ENCODE assay signal across 8 cellular contexts in the genomic region with DNA sequence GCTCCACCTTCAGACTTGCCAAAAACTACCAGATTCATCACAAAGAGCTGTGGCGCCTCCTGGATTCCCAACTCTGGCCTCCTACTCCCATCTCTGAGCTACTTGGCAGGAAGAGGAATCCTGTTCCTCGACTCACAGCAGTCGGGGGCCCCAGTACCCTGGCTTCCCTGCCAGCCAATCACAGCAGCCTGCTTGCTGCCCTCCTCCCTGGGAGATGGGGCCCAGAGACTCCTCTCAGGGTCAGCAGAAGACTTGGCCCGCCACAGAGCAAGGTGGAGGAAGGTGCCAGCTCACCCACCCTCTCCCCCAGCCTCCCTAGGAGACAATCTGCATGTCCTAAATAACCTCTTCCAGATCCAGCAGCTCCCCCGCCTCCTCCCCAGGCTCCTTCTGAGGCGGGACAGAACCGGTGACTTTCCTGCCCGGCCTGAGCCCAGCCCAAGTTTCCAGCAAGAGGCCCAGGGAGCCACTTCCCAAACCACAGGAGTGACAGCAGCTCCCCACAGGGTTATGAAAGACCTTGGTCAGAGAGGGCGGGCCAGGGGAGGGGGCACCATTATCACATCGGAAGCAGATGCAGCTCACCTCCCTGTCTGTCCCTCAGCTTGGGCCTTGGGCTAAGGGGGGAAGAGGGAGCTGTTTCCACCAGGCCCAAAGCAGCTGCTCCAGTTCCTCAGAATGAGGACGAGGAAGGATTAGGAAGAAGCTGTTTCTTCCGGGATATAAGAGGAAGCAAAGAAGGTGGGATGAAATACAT. TPM values are rescaled to one million over a fixed set of nuclear protein-coding genes. Genes with fewer than 3 reads are reported as not detected.
DNase-seq lines count a peak whose midpoint lies in the region; FAIRE-seq and TF ChIP-seq lines count a peak whose summit lies in the region.

No MANE protein-coding gene starts in this region.

- WGBS in H9 (ENCODE audit: extremely low coverage, insufficient read length, low lambda C conversion rate): no CpG with 5 or more reads among the region's 12 CpGs

- TF ChIP-seq CTCF in H9 (conservative IDR thresholded peaks at IDR 0.05): no peak
- TF ChIP-seq CTCF in uterus (IDR thresholded peaks at IDR 0.05): no peak

- peaks cover 5% of the 10 kb centered on the region for H3K27me3 Mint-ChIP-seq in H9 (ENCODE audit: low read depth)
- no peaks in the 10 kb centered on the region for H3K27me3 Mint-ChIP-seq in dendritic cell treated with granulocyte-macrophage colony-stimulating factor and Interleukin-4, amounts not matched to agents 40 ng/mL and 50 ng/mL, for 4 days

- peak overlapping the region; percentile 95 for H3K4me3 ChIP-seq in SK-N-MC
- H3K4me3 ChIP-seq in mononuclear cell (ENCODE audit: low read length): peak overlapping the region; percentile 92
- no peak overlapping the region for H3K4me3 ChIP-seq in uterus

- peaks cover 8 to 26% (median 18%) of the 10 kb centered on the region in 3 experiments for H3K36me3 Mint-ChIP-seq in H9 (ENCODE audit: insufficient read depth in 1 of 3, low read depth in 3 of 3)
- H3K36me3 Mint-ChIP-seq in dendritic cell treated with granulocyte-macrophage colony-stimulating factor and Interleukin-4, amounts not matched to agents 40 ng/mL and 50 ng/mL, for 4 days (ENCODE audit: low read depth): peaks cover 62% of the 10 kb centered on the region

- peaks cover 7% of the 10 kb centered on the region for H3K23me2 ChIP-seq in H9 (ENCODE audit: insufficient read length, low read depth, low read length, poor library complexity, severe bottlenecking)

- peak; percentile 81 for DNase-seq in H9
- no peak for DNase-seq in SK-N-MC (ENCODE audit: low read depth, low spot score)
- peak; percentile 42 to 60 for DNase-seq in uterus
- no peak for DNase-seq in GM19239 (ENCODE audit: insufficient read length, low spot score)
- DNase-seq in foreskin melanocyte: no peak
- no peak for DNase-seq in NCI-H128 (lab: John Stamatoyannopoulos, UW; ENCODE audit: unreplicated experiment)

- H3K27ac Mint-ChIP-seq in H9: peak overlapping the region; percentile 93 to 97 (median 96)
- H3K27ac Mint-ChIP-seq in dendritic cell treated with granulocyte-macrophage colony-stimulating factor and Interleukin-4, amounts not matched to agents 40 ng/mL and 50 ng/mL, for 4 days: peak overlapping the region; percentile 90

- no peak overlapping the region for H3T11ph ChIP-seq in H9 (ENCODE audit: low read length)

- H3K36me3 ChIP-seq in SK-N-MC (ENCODE audit: insufficient read depth, low read length) (peaks cover 22% of the 10 kb centered on the region), uterus (no peaks in the 10 kb centered on the region)

- no peak overlapping the region for H3K23ac ChIP-seq in H9 (ENCODE audit: insufficient read length, low read depth, low read length)

- H2BK5ac ChIP-seq in H9 (ENCODE audit: insufficient read length, low read length): no peak overlapping the region

- no peak overlapping the region for H2BK20ac ChIP-seq in H9 (ENCODE audit: low read depth, low read length, poor library complexity, severe bottlenecking)

- H3K14ac ChIP-seq in H9 (ENCODE audit: insufficient read depth, low read length): no peak overlapping the region

- H2BK120ac ChIP-seq in H9 (ENCODE audit: low read depth, low read length, poor library complexity, severe bottlenecking): no peak overlapping the region

- no peak overlapping the region for H3K4ac ChIP-seq in H9 (ENCODE audit: low read depth, low read length)

- H2AK5ac ChIP-seq in H9 (ENCODE audit: insufficient read length, low read length): no peak overlapping the region

- no peak overlapping the region for H3K56ac ChIP-seq in H9 (ENCODE audit: insufficient read length, low read depth, low read length)

- FAIRE-seq in GM19239 (lab: Jason Lieb, UNC): no peak

- no peak overlapping the region for H4K5ac ChIP-seq in H9 (ENCODE audit: insufficient read length, low read depth, low read length)

- H4K20me1 ChIP-seq in H9 (ENCODE audit: control insufficient read depth, insufficient read depth, insufficient read length): peaks cover 3% of the 10 kb centered on the region

- no peak overlapping the region for H4K91ac ChIP-seq in H9 (ENCODE audit: insufficient read length, low read depth, low read length)

- H2BK12ac ChIP-seq in H9 (ENCODE audit: insufficient read length, low read depth, low read length): no peak overlapping the region

- peak overlapping the region; percentile 83 to 96 for H3K4me3 Mint-ChIP-seq in H9
- peak overlapping the region; percentile 99 for H3K4me3 Mint-ChIP-seq in dendritic cell treated with granulocyte-macrophage colony-stimulating factor and Interleukin-4, amounts not matched to agents 40 ng/mL and 50 ng/mL, for 4 days

- no peak for TF ChIP-seq POLR2A in uterus (IDR thresholded peaks at IDR 0.05)

- no peaks in the 10 kb centered on the region for H3K9me3 Mint-ChIP-seq in H9
- H3K9me3 Mint-ChIP-seq in dendritic cell treated with granulocyte-macrophage colony-stimulating factor and Interleukin-4, amounts not matched to agents 40 ng/mL and 50 ng/mL, for 4 days: no peaks in the 10 kb centered on the region

- H3K4me2 ChIP-seq in H9 (ENCODE audit: insufficient read depth, insufficient read length, low read length): peak overlapping the region; percentile 81

- no peak overlapping the region for H3K9ac ChIP-seq in H9 (ENCODE audit: extremely low read depth, insufficient read length, low read length)
- H3K9ac ChIP-seq in SK-N-MC (ENCODE audit: insufficient read length): no peak overlapping the region

- H3K9me3 ChIP-seq in H9 (ENCODE audit: control insufficient read depth, low read depth, low read length): no peaks in the 10 kb centered on the region
- H3K9me3 ChIP-seq in SK-N-MC (ENCODE audit: low read depth, low read length): no peaks in the 10 kb centered on the region
- H3K9me3 ChIP-seq in mononuclear cell (ENCODE audit: low read depth, low read length): no peaks in the 10 kb centered on the region
- H3K9me3 ChIP-seq in uterus: no peaks in the 10 kb centered on the region

- no peak overlapping the region for H4K8ac ChIP-seq in H9 (replicated peaks; ENCODE audit: insufficient read length, low read depth, low read length)

- no peaks in the 10 kb centered on the region for H3K79me1 ChIP-seq in H9 (ENCODE audit: insufficient read depth, low read depth, low read length, poor library complexity, severe bottlenecking)

- H3K4me1 ChIP-seq in H9 (ENCODE audit: insufficient read depth, low read length) (peaks cover 16% of the 10 kb centered on the region; the same call in 1 of the 2 replicates), mononuclear cell (ENCODE audit: insufficient read depth, low read length) (peaks cover 82% of the 10 kb centered on the region), uterus (peaks cover 10 to 24% of the 10 kb centered on the region in 2 donors)

- H3K79me2 ChIP-seq in H9 (ENCODE audit: insufficient read depth, low read length): no peaks in the 10 kb centered on the region

- H3K4me1 Mint-ChIP-seq in H9: peaks cover 31 to 40% of the 10 kb centered on the region in 2 experiments
- peaks cover 73% of the 10 kb centered on the region for H3K4me1 Mint-ChIP-seq in dendritic cell treated with granulocyte-macrophage colony-stimulating factor and Interleukin-4, amounts not matched to agents 40 ng/mL and 50 ng/mL, for 4 days (ENCODE audit: low read depth)

- intact Hi-C loops in dendritic cell treated with granulocyte-macrophage colony-stimulating factor and Interleukin-4, amounts not matched to agents 40 ng/mL and 50 ng/mL, for 4 days (cut with micrococcal nuclease): loop anchor here (5.0 kb wide), 2 partner anchors 42 to 103 kb away; a partner anchor contains a TSS
- intact Hi-C loops in uterus (cut with DNase I; ENCODE audit: low total_unique reads): loop anchor here (10.0 kb wide), 1 partner anchor 106 kb away; no protein-coding TSS in a partner anchor

- H2BK15ac ChIP-seq in H9 (ENCODE audit: low read depth, low read length): no peak overlapping the region

- no peaks in the 10 kb centered on the region for H3K27me3 ChIP-seq in H9 (ENCODE audit: insufficient read depth, low read length)
- H3K27me3 ChIP-seq in mononuclear cell (ENCODE audit: insufficient read depth, low read length): no peaks in the 10 kb centered on the region
- no peaks in the 10 kb centered on the region for H3K27me3 ChIP-seq in uterus

- no peak overlapping the region for H2AFZ ChIP-seq in H9 (ENCODE audit: low read length)

- H3K27ac ChIP-seq in H9 (ENCODE audit: insufficient read length, low read depth, low read length) (no peak overlapping the region), SK-N-MC (peak overlapping the region; percentile 71), uterus (peak overlapping the region; percentile 66 to 85)

- no peak overlapping the region for H3K18ac ChIP-seq in H9 (ENCODE audit: insufficient read length, low read depth, low read length)

RNA-seq across cellular contexts. Expression of a gene that starts 2.3 kb away (rescaled TPM):
- total RNA-seq in H9 (2021) (24.2 and 25.3 TPM in 2 replicates), mononuclear cell (219 TPM), uterus (100 to 1,000 TPM in 1 of 4 donors, 10 to 100 TPM in 3; 28.8 to 101 (median 74.3) TPM)

RNA-seq across cellular contexts. Expression of a gene that starts 18.0 kb away (rescaled TPM):
- 71.1 and 74.2 TPM in 2 replicates for total RNA-seq in H9 (2021)
- total RNA-seq in mononuclear cell: 3.8 TPM
- total RNA-seq in uterus: 10 to 100 TPM in 3 of 4 donors, under 1 TPM in 1; 0.51 to 20.5 (median 18.0) TPM

RNA-seq across cellular contexts. Expression of a gene that starts 18.3 kb away (rescaled TPM):
- total RNA-seq in H9 (2021) (28.9 and 29.9 TPM in 2 replicates), mononuclear cell (2.5 TPM), uterus (10 to 100 TPM in 3 of 4 donors, 1 to 10 TPM in 1; 1.0 to 36.8 (median 17.3) TPM)

RNA-seq across cellular contexts. Expression of a gene that starts 44.1 kb away (rescaled TPM):
- total RNA-seq in H9 (2021) (18.7 and 19.0 TPM in 2 replicates), mononuclear cell (3.5 TPM), uterus (10 to 100 TPM in 1 of 4 donors, 1 to 10 TPM in 3; 2.3 to 16.5 (median 6.6) TPM)

Comparison
In these comparisons a context has a peak if more than half of its experiments do, and no peak if none do; other contexts are left out.
1. DNase-seq: peak in H9 (single experiment) and uterus (2 of 2); none in SK-N-MC (single experiment), GM19239 (single experiment), foreskin melanocyte (single experiment) and NCI-H128 (single experiment).
2. H3K4me3 ChIP-seq: peak in SK-N-MC (single experiment) and mononuclear cell (single experiment); none in uterus (0 of 2).